8 cellular contexts compared by ENCODE assay signal in genomic region chr1:151888972-151889570, GRCh38. TPM values are rescaled to one million over a fixed set of nuclear protein-coding genes. Genes with fewer than 3 reads are reported as not detected.
DNase-seq lines count a peak whose midpoint lies in the region; ATAC-seq and TF ChIP-seq lines count a peak whose summit lies in the region.

No MANE protein-coding gene starts in this region.

- no peak for DNase-seq in AG04450 (ENCODE audit: low read depth, low spot score)
- DNase-seq in GM03348 (ENCODE audit: low spot score) = peak; percentile 15
- no peak for DNase-seq in RWPE2 (ENCODE audit: low spot score)
- peak; percentile 30 for DNase-seq in fibroblast of the aortic adventitia (ENCODE audit: low read depth)
- DNase-seq in MG63 = no peak
- DNase-seq in hypothalamus (lab: John Stamatoyannopoulos, UW) = no peak

- H3K4me3 ChIP-seq in AG04450 (ENCODE audit: low read depth, low read length) (no peak overlapping the region), RWPE2 (ENCODE audit: severe bottlenecking) (no peak overlapping the region), fibroblast of the aortic adventitia (ENCODE audit: low read depth, low read length) (no peak overlapping the region), MG63 (no peak overlapping the region)

- POLR2A ChIA-PET in AG04450 (lab: Yijun Ruan, JAX) = no interaction called here

- ATAC-seq in RWPE2 (ENCODE audit: low read depth) (no peak), HG02981 (IDR thresholded peaks at IDR 0.05; ENCODE audit: unreplicated experiment) (no peak), GM18502 (IDR thresholded peaks at IDR 0.05; ENCODE audit: poor library complexity, unreplicated experiment) (no peak)

- TF ChIP-seq CTCF in AG04450 (IDR thresholded peaks at IDR 0.05; ENCODE audit: low read depth, low read length) (peak; percentile 46), RWPE2 (IDR thresholded peaks at IDR 0.05; ENCODE audit: poor library complexity, severe bottlenecking) (peak; percentile 72), fibroblast of the aortic adventitia (IDR thresholded peaks at IDR 0.05; ENCODE audit: insufficient read depth, low read length) (peak; percentile 35)

- peaks cover 29% of the 10 kb centered on the region for H3K4me1 ChIP-seq in RWPE2 (ENCODE audit: insufficient read depth, poor library complexity, severe bottlenecking)

- CTCF ChIA-PET in AG04450 (lab: Charles Lee) = interaction anchor here (0.9 to 4.9 kb wide), 5 partner anchors 11 to 124 kb away, joined by 3 to 41 read pairs (median 4); no protein-coding TSS in a partner anchor

- H3K9me3 ChIP-seq in AG04450 (ENCODE audit: control insufficient read depth, insufficient read depth, low read length) = peaks cover 4% of the 10 kb centered on the region; the same call in 1 of the 2 replicates
- no peaks in the 10 kb centered on the region for H3K9me3 ChIP-seq in RWPE2 (ENCODE audit: severe bottlenecking)
- peaks cover 9% of the 10 kb centered on the region for H3K9me3 ChIP-seq in MG63

- H3K27ac ChIP-seq in AG04450 (ENCODE audit: low read depth, low read length) (no peak overlapping the region), RWPE2 (ENCODE audit: poor library complexity, severe bottlenecking) (no peak overlapping the region)

- H3K36me3 ChIP-seq in RWPE2 (ENCODE audit: low read depth) (peaks cover 29% of the 10 kb centered on the region), MG63 (peaks cover 56% of the 10 kb centered on the region)

- H3K27me3 ChIP-seq in AG04450 (ENCODE audit: control insufficient read depth, insufficient read depth, low read length) = no peaks in the 10 kb centered on the region
- H3K27me3 ChIP-seq in RWPE2 (ENCODE audit: insufficient read depth, poor library complexity, severe bottlenecking) = no peaks in the 10 kb centered on the region
- no peaks in the 10 kb centered on the region for H3K27me3 ChIP-seq in MG63

RNA-seq across cellular contexts. Expression of gene THEM4, which starts 20.2 kb away (rescaled TPM):
- 20.3 and 24.8 TPM in 2 replicates for polyA plus RNA-seq in AG04450 (2011; rRNA removed)
- 6.6 and 8.3 TPM in 2 replicates for polyA minus RNA-seq in AG04450 (2011; rRNA and poly(A)+ RNA removed)
- 6.3 and 18.3 TPM in 2 replicates for total RNA-seq in fibroblast of the aortic adventitia (ENCODE audit: low replicate concordance)
- total RNA-seq in MG63 (2014; rRNA removed; shearing (Covaris generic); ENCODE audit: low replicate concordance) = 22.9 and 30.2 TPM in 2 replicates

RNA-seq across cellular contexts. Expression of gene THEM5, which starts 35.6 kb away (rescaled TPM):
- polyA plus RNA-seq in AG04450 (2011; rRNA removed) = not detected in 2 replicates
- not detected in 2 replicates for polyA minus RNA-seq in AG04450 (2011; rRNA and poly(A)+ RNA removed)
- not detected in 2 replicates for total RNA-seq in fibroblast of the aortic adventitia (ENCODE audit: low replicate concordance)
- total RNA-seq in MG63 (2014; rRNA removed; shearing (Covaris generic); ENCODE audit: low replicate concordance) = not detected in 2 replicates

RNA-seq across cellular contexts. Expression of gene C2CD4D, which starts 49.5 kb away (rescaled TPM):
- polyA plus RNA-seq in AG04450 (2011; rRNA removed) = not detected in 2 replicates
- polyA minus RNA-seq in AG04450 (2011; rRNA and poly(A)+ RNA removed) = not detected in 2 replicates
- total RNA-seq in fibroblast of the aortic adventitia (ENCODE audit: low replicate concordance) = not detected in 2 replicates
- not detected in 2 replicates for total RNA-seq in MG63 (2014; rRNA removed; shearing (Covaris generic); ENCODE audit: low replicate concordance)

RNA-seq across cellular contexts. Expression of gene RORC, which starts 57.5 kb away (rescaled TPM):
- not detected in 2 replicates for polyA plus RNA-seq in AG04450 (2011; rRNA removed)
- not detected in 2 replicates for polyA minus RNA-seq in AG04450 (2011; rRNA and poly(A)+ RNA removed)
- not detected in 2 replicates for total RNA-seq in fibroblast of the aortic adventitia (ENCODE audit: low replicate concordance)
- 0.63 TPM in 1 of 2 replicates, not detected in the other for total RNA-seq in MG63 (2014; rRNA removed; shearing (Covaris generic); ENCODE audit: low replicate concordance)

Comparison
In these comparisons a context has a peak if more than half of its experiments do, and no peak if none do; other contexts are left out.
1. DNase-seq: peak in GM03348 (single experiment) and fibroblast of the aortic adventitia (single experiment); none in AG04450 (single experiment), RWPE2 (single experiment), MG63 (single experiment) and hypothalamus (0 of 51).
2. Peak in every context shown above with its lines, with median percentiles within 50 percentile points of each other: CTCF ChIP-seq.